2 cellular contexts compared by ENCODE assay signal in genomic region chr2:166424841-166425240, GRCh38.
TF ChIP-seq lines count a peak whose summit lies in the region.

No MANE protein-coding gene starts in this region.

TF ChIP-seq in K562, 482 proteins besides CTCF, POLR2A, EP300 and RAD21:
- TF ChIP-seq ATF7 (IDR thresholded peaks at IDR 0.05), result no peak
TF ChIP-seq in K562: peak in this region for 0.

TF ChIP-seq in H1, 55 proteins besides CTCF, POLR2A, EP300 and RAD21:
- no peak for TF ChIP-seq TEAD4 (IDR thresholded peaks at IDR 0.05; ENCODE audit: low read depth, low read length)
- TF ChIP-seq YY1 (IDR thresholded peaks at IDR 0.05; ENCODE audit: low read depth, low read length), result no peak
- TF ChIP-seq EGR1 (IDR thresholded peaks at IDR 0.05; ENCODE audit: borderline replicate concordance, low read depth, low read length), result no peak
- no peak for TF ChIP-seq MAFK (IDR thresholded peaks at IDR 0.05; ENCODE audit: low read depth, low read length)
- no peak for TF ChIP-seq RBBP5 (IDR thresholded peaks at IDR 0.05; ENCODE audit: borderline replicate concordance, low read depth, low read length)
- TF ChIP-seq MAX (IDR thresholded peaks at IDR 0.05), result no peak
- TF ChIP-seq GABPA (IDR thresholded peaks at IDR 0.05; ENCODE audit: borderline replicate concordance, insufficient read depth, low read length), result no peak
- TF ChIP-seq KDM4A (IDR thresholded peaks at IDR 0.05; ENCODE audit: low read depth, low read length, severe bottlenecking), result no peak
- TF ChIP-seq CHD7 (IDR thresholded peaks at IDR 0.05; ENCODE audit: insufficient replicate concordance, low read length), result no peak
- TF ChIP-seq EZH2 (IDR thresholded peaks at IDR 0.05; ENCODE audit: low read depth, low read length, severe bottlenecking), result no peak
- no peak for TF ChIP-seq BACH1 (IDR thresholded peaks at IDR 0.05; ENCODE audit: low read length)
